Comparison of ENCODE assay signal across 15 cellular contexts in the genomic region with DNA sequence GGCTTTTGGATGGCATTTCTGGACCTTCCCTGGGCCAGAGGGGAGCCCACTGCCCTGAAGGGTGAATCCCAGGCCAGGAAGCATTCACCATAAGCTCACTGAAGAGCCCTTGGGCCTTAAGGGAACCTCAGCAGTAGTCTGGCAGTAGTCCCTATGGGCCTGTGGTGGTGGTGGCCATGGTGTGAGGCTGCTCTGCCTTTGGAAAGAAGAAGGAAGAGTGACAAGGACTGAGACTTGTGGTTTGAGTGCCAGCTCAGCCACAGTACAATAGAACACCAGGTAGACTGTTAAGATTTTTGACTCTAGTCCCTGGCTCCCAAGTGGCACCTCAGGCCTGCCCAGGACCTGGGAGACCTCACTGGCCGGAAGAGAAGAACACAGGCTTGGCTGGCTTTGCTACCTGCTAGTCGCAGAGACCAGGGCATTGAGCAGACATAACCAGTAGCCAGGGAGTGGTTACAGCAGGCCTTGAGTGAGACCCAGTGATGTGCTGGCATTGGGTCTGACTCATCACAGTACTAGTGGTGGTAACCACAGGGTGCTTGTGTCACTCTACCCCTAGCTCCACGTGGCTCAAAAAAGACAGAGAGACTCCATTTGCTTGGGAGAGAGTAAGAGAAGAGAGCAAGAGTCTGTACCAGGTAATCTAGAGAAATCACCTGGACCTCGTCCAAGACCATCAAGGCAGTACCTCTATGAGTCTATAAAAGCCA.
A peak's percentile ranks its signal among the peaks of the same experiment; 100 is the strongest.
DNase-seq lines count a peak whose midpoint lies in the region; ATAC-seq and TF ChIP-seq lines count a peak whose summit lies in the region.
"Had no signal": no experiment of that assay in that cellular context is flagged by ENCODE, and none has a peak within 500 bp of the region (broad histone marks: within the 10 kb centered on the region; RNA-seq: fewer than 3 reads in every experiment).

No MANE protein-coding gene starts in this region.

- peak; percentile 47 for ATAC-seq in activated CD8-positive, alpha-beta memory T cell treated with anti-CD3 and anti-CD28 coated beads, Interleukin-2, amount 10 ng/mL, durations not matched to agents 7 days and 5 days
- peak; percentile 61 for ATAC-seq in stimulated activated naive CD8-positive, alpha-beta T cell treated with anti-CD3 and anti-CD28 coated beads, Interleukin-15, Interleukin-2, amounts not matched to agents 100 U/mL and 50 U/mL, for 24 hours
- ATAC-seq in GM19324 (IDR thresholded peaks at IDR 0.05; ENCODE audit: low FRiP score, unreplicated experiment): no peak

- H3K9me3 Mint-ChIP-seq in activated CD8-positive, alpha-beta memory T cell treated with anti-CD3 and anti-CD28 coated beads, Interleukin-2, amount 10 ng/mL, durations not matched to agents 7 days and 5 days (ENCODE audit: low read depth): peaks cover 8% of the 10 kb centered on the region
- H3K9me3 Mint-ChIP-seq in activated T-helper 1 cell treated with anti-CD3 and anti-CD28 coated beads, Interleukin-12 subunit alpha, Interleukin-12 subunit beta, Interleukin-2, Interleukin-4 antibody, amounts not matched to agents 30 ng/mL and 10 ng/mL and 1 ng/mL, durations not matched to agents 14 hours and 24 hours and 36 hours: peaks cover 3% of the 10 kb centered on the region

- CTCF ChIA-PET in activated CD8-positive, alpha-beta memory T cell treated with anti-CD3 and anti-CD28 coated beads, Interleukin-2, amount 10 ng/mL, durations not matched to agents 7 days and 5 days (lab: Charles Lee): no interaction called here

- TF ChIP-seq CTCF in HL-60 (IDR thresholded peaks at IDR 0.05; ENCODE audit: insufficient read depth, low read length) (no peak), astrocyte of the spinal cord (IDR thresholded peaks at IDR 0.05; ENCODE audit: low read depth, low read length) (no peak)

- H3K27ac Mint-ChIP-seq in activated CD8-positive, alpha-beta memory T cell treated with anti-CD3 and anti-CD28 coated beads, Interleukin-2, amount 10 ng/mL, durations not matched to agents 7 days and 5 days: no peak overlapping the region
- no peak overlapping the region for H3K27ac Mint-ChIP-seq in activated T-helper 1 cell treated with anti-CD3 and anti-CD28 coated beads, Interleukin-12 subunit alpha, Interleukin-12 subunit beta, Interleukin-2, Interleukin-4 antibody, amounts not matched to agents 30 ng/mL and 10 ng/mL and 1 ng/mL, durations not matched to agents 14 hours and 24 hours and 36 hours

- H3K27me3 ChIP-seq in HL-60 (ENCODE audit: insufficient read depth, poor library complexity, severe bottlenecking): no peaks in the 10 kb centered on the region

- H3K4me3 ChIP-seq in HL-60 (replicated peaks; ENCODE audit: insufficient read depth, low read length) (no peak overlapping the region), astrocyte of the spinal cord (ENCODE audit: low read depth, low read length) (no peak overlapping the region)
- H3K4me3 ChIP-seq: lung, prostate gland had no signal

- DNase-seq in activated CD8-positive, alpha-beta memory T cell treated with anti-CD3 and anti-CD28 coated beads, Interleukin-2, amount 10 ng/mL, durations not matched to agents 7 days and 5 days: peak; percentile 49
- DNase-seq in activated CD8-positive, alpha-beta memory T cell treated with anti-CD3 and anti-CD28 coated beads for 24 hours: no peak
- peak; percentile 23 to 69 for DNase-seq in HL-60 (ENCODE audit: low read depth in 1 of 2, low spot score in 1 of 2)
- peak; percentile 55 for DNase-seq in astrocyte of the spinal cord (ENCODE audit: low read depth, low spot score)
- DNase-seq in stimulated activated naive CD8-positive, alpha-beta T cell treated with anti-CD3 and anti-CD28 coated beads, Interleukin-15, Interleukin-2, amounts not matched to agents 100 U/mL and 50 U/mL, for 24 hours: no peak
- no peak for DNase-seq in HuH-7.5 (ENCODE audit: low spot score)
- no peak for DNase-seq in activated T-helper 1 cell treated with anti-CD3 and anti-CD28 coated beads, Interleukin-12 subunit alpha, Interleukin-12 subunit beta, Interleukin-2, Interleukin-4 antibody, amounts not matched to agents 30 ng/mL and 10 ng/mL and 1 ng/mL, durations not matched to agents 14 hours and 24 hours and 36 hours (ENCODE audit: low spot score)
- DNase-seq: effector CD4-positive, alpha-beta T cell; NCI-H1092; NCI-H748 treated with DMSO at 0.1 percent for 48 hours; stimulated activated CD4-positive, alpha-beta T cell treated with anti-CD3 and anti-CD28 coated beads, Interleukin-4, amount 100 ng/mL, for 24 hours; substantia nigra had no signal

- H3K36me3 Mint-ChIP-seq in activated CD8-positive, alpha-beta memory T cell treated with anti-CD3 and anti-CD28 coated beads, Interleukin-2, amount 10 ng/mL, durations not matched to agents 7 days and 5 days: no peaks in the 10 kb centered on the region
- H3K36me3 Mint-ChIP-seq in activated T-helper 1 cell treated with anti-CD3 and anti-CD28 coated beads, Interleukin-12 subunit alpha, Interleukin-12 subunit beta, Interleukin-2, Interleukin-4 antibody, amounts not matched to agents 30 ng/mL and 10 ng/mL and 1 ng/mL, durations not matched to agents 14 hours and 24 hours and 36 hours (ENCODE audit: low read depth): no peaks in the 10 kb centered on the region

- in situ Hi-C loops in astrocyte of the spinal cord (cut with HindIII; ENCODE audit: low sequenced_read_pairs): no loop called here

- H3K27me3 Mint-ChIP-seq in activated CD8-positive, alpha-beta memory T cell treated with anti-CD3 and anti-CD28 coated beads, Interleukin-2, amount 10 ng/mL, durations not matched to agents 7 days and 5 days: peaks cover 5% of the 10 kb centered on the region
- no peaks in the 10 kb centered on the region for H3K27me3 Mint-ChIP-seq in activated T-helper 1 cell treated with anti-CD3 and anti-CD28 coated beads, Interleukin-12 subunit alpha, Interleukin-12 subunit beta, Interleukin-2, Interleukin-4 antibody, amounts not matched to agents 30 ng/mL and 10 ng/mL and 1 ng/mL, durations not matched to agents 14 hours and 24 hours and 36 hours (ENCODE audit: insufficient read depth)

- H3K4me3 Mint-ChIP-seq in activated CD8-positive, alpha-beta memory T cell treated with anti-CD3 and anti-CD28 coated beads, Interleukin-2, amount 10 ng/mL, durations not matched to agents 7 days and 5 days: no peak overlapping the region
- H3K4me3 Mint-ChIP-seq in activated T-helper 1 cell treated with anti-CD3 and anti-CD28 coated beads, Interleukin-12 subunit alpha, Interleukin-12 subunit beta, Interleukin-2, Interleukin-4 antibody, amounts not matched to agents 30 ng/mL and 10 ng/mL and 1 ng/mL, durations not matched to agents 14 hours and 24 hours and 36 hours: no peak overlapping the region

- peaks cover 4% of the 10 kb centered on the region for H3K4me1 Mint-ChIP-seq in activated CD8-positive, alpha-beta memory T cell treated with anti-CD3 and anti-CD28 coated beads, Interleukin-2, amount 10 ng/mL, durations not matched to agents 7 days and 5 days
- H3K4me1 Mint-ChIP-seq in activated T-helper 1 cell treated with anti-CD3 and anti-CD28 coated beads, Interleukin-12 subunit alpha, Interleukin-12 subunit beta, Interleukin-2, Interleukin-4 antibody, amounts not matched to agents 30 ng/mL and 10 ng/mL and 1 ng/mL, durations not matched to agents 14 hours and 24 hours and 36 hours (ENCODE audit: low read depth): no peaks in the 10 kb centered on the region

- intact Hi-C loops in activated T-helper 1 cell treated with anti-CD3 and anti-CD28 coated beads, Interleukin-12 subunit alpha, Interleukin-12 subunit beta, Interleukin-2, Interleukin-4 antibody, amounts not matched to agents 30 ng/mL and 10 ng/mL and 1 ng/mL, durations not matched to agents 14 hours and 24 hours and 36 hours (cut with micrococcal nuclease): no loop called here

- peak overlapping the region; percentile 31 for H3K27ac ChIP-seq in HL-60 (replicated peaks)
- H3K27ac ChIP-seq: prostate gland had no signal

Comparison
In these comparisons a context has a peak if more than half of its experiments do, and no peak if none do; other contexts are left out.
1. DNase-seq: peak in activated CD8-positive, alpha-beta memory T cell treated with anti-CD3 and anti-CD28 coated beads, Interleukin-2, amount 10 ng/mL, durations not matched to agents 7 days and 5 days (single experiment), HL-60 (2 of 2) and astrocyte of the spinal cord (single experiment); none in activated CD8-positive, alpha-beta memory T cell treated with anti-CD3 and anti-CD28 coated beads for 24 hours (single experiment), stimulated activated naive CD8-positive, alpha-beta T cell treated with anti-CD3 and anti-CD28 coated beads, Interleukin-15, Interleukin-2, amounts not matched to agents 100 U/mL and 50 U/mL, for 24 hours (single experiment), HuH-7.5 (single experiment) and activated T-helper 1 cell treated with anti-CD3 and anti-CD28 coated beads, Interleukin-12 subunit alpha, Interleukin-12 subunit beta, Interleukin-2, Interleukin-4 antibody, amounts not matched to agents 30 ng/mL and 10 ng/mL and 1 ng/mL, durations not matched to agents 14 hours and 24 hours and 36 hours (single experiment).